In the genomic region with DNA sequence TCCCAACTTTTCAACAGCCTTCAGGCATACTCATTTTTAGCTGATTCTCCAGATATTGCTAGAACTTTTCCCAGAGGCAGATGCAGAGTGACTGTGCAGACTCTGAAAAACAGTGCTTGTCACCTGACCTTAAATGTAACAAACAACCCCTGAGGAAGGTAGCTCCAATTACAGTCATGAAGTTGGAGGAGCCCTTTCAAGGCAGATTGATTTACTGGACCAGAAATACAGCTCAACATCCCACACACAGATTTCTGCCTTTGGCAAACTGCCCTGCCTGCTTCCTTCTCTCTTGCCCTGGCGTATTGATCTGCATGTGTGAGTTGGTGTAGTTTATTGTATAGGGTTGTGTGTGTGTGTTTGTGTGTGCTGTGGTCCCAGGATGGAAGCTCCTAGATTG, we compare ENCODE assay signal across 17 cellular contexts. TPM values are rescaled to one million over a fixed set of nuclear protein-coding genes. Genes with fewer than 3 reads are reported as not detected.
DNase-seq lines count a peak whose midpoint lies in the region; TF ChIP-seq lines count a peak whose summit lies in the region.
"Had no signal": no experiment of that assay in that cellular context is flagged by ENCODE, and none has a peak within 500 bp of the region (broad histone marks: within the 10 kb centered on the region; RNA-seq: fewer than 3 reads in every experiment).

No MANE protein-coding gene starts in this region.

- no peaks in the 10 kb centered on the region for H3K36me3 Mint-ChIP-seq in osteocyte (ENCODE audit: unreplicated experiment)
- H3K36me3 Mint-ChIP-seq: stimulated activated effector memory CD8-positive, alpha-beta T cell treated with anti-CD3 and anti-CD28 coated beads, Interleukin-12 subunit alpha, Interleukin-12 subunit beta, amount 100 ng/mL, for 72 hours had no signal

- H3K9me3 Mint-ChIP-seq in osteocyte (ENCODE audit: unreplicated experiment): no peaks in the 10 kb centered on the region
- H3K9me3 Mint-ChIP-seq: stimulated activated effector memory CD8-positive, alpha-beta T cell treated with anti-CD3 and anti-CD28 coated beads, Interleukin-12 subunit alpha, Interleukin-12 subunit beta, amount 100 ng/mL, for 72 hours had no signal

- H3K27me3 Mint-ChIP-seq in osteocyte (ENCODE audit: unreplicated experiment): no peaks in the 10 kb centered on the region

- no peak overlapping the region for H3K4me3 Mint-ChIP-seq in osteocyte (ENCODE audit: unreplicated experiment)
- H3K4me3 Mint-ChIP-seq: GM23338; stimulated activated effector memory CD8-positive, alpha-beta T cell treated with anti-CD3 and anti-CD28 coated beads, Interleukin-12 subunit alpha, Interleukin-12 subunit beta, amount 100 ng/mL, for 72 hours had no signal

- H3K27ac Mint-ChIP-seq in osteocyte (ENCODE audit: unreplicated experiment): peak overlapping the region; percentile 38
- H3K27ac Mint-ChIP-seq: CD4-positive, alpha-beta memory T cell; GM23338; stimulated activated effector memory CD8-positive, alpha-beta T cell treated with anti-CD3 and anti-CD28 coated beads, Interleukin-12 subunit alpha, Interleukin-12 subunit beta, amount 100 ng/mL, for 72 hours had no signal

- no peak overlapping the region for H3K4me3 ChIP-seq in choroid plexus epithelial cell (ENCODE audit: low read depth, low read length)
- H3K4me3 ChIP-seq: GM23338, upper lobe of right lung had no signal

- TF ChIP-seq CTCF in choroid plexus epithelial cell (conservative IDR thresholded peaks at IDR 0.05; ENCODE audit: low read depth, low read length) (no peak), osteocyte (IDR thresholded peaks at IDR 0.05) (no peak)

- DNase-seq in NCI-H1105 treated with DMSO at 0.1 percent for 48 hours (lab: John Stamatoyannopoulos, UW) (peak; percentile 8), NCI-H1105 (lab: John Stamatoyannopoulos, UW) (no peak), NCI-H2107 treated with DMSO at 0.1 percent for 48 hours (lab: John Stamatoyannopoulos, UW; ENCODE audit: unreplicated experiment) (peak; percentile 73), choroid plexus epithelial cell (ENCODE audit: low read depth) (peak; percentile 69), osteocyte (ENCODE audit: extremely low spot score, unreplicated experiment) (no peak), NCI-H524 treated with DMSO at 0.1 percent for 48 hours (lab: John Stamatoyannopoulos, UW) (no peak), cortex of kidney (lab: John Stamatoyannopoulos, UW) (no peak), pons (ENCODE audit: low spot score) (no peak)
- DNase-seq: activated CD4-positive, alpha-beta T cell treated with anti-CD3 and anti-CD28 coated beads, Interleukin-2, amount 50 U/mL, for 4 hours; activated T-cell treated with anti-CD3 and anti-CD28 coated beads, Interleukin-2, amount 50 U/mL, for 48 hours; CD4-positive, alpha-beta memory T cell; mesendoderm; MV-4-11; NCI-H526 treated with DMSO at 0.1 percent for 48 hours; upper lobe of right lung had no signal

- peaks cover 32% of the 10 kb centered on the region for H3K4me1 Mint-ChIP-seq in osteocyte (ENCODE audit: unreplicated experiment)
- H3K4me1 Mint-ChIP-seq: CD4-positive, alpha-beta memory T cell; stimulated activated effector memory CD8-positive, alpha-beta T cell treated with anti-CD3 and anti-CD28 coated beads, Interleukin-12 subunit alpha, Interleukin-12 subunit beta, amount 100 ng/mL, for 72 hours had no signal

RNA-seq across cellular contexts. Expression of gene PYROXD2, which starts 38.5 kb away (rescaled TPM):
- total RNA-seq in osteocyte: 4.6 and 4.8 TPM in 2 replicates

Comparison
In these comparisons a context has a peak if more than half of its experiments do, and no peak if none do; other contexts are left out.
1. DNase-seq: peak in NCI-H1105 treated with DMSO at 0.1 percent for 48 hours (single experiment), NCI-H2107 treated with DMSO at 0.1 percent for 48 hours (single experiment) and choroid plexus epithelial cell (single experiment); none in NCI-H1105 (single experiment), osteocyte (single experiment), NCI-H524 treated with DMSO at 0.1 percent for 48 hours (single experiment), cortex of kidney (single experiment) and pons (single experiment).